Comparison of ENCODE assay signal across 8 cellular contexts in the genomic region with DNA sequence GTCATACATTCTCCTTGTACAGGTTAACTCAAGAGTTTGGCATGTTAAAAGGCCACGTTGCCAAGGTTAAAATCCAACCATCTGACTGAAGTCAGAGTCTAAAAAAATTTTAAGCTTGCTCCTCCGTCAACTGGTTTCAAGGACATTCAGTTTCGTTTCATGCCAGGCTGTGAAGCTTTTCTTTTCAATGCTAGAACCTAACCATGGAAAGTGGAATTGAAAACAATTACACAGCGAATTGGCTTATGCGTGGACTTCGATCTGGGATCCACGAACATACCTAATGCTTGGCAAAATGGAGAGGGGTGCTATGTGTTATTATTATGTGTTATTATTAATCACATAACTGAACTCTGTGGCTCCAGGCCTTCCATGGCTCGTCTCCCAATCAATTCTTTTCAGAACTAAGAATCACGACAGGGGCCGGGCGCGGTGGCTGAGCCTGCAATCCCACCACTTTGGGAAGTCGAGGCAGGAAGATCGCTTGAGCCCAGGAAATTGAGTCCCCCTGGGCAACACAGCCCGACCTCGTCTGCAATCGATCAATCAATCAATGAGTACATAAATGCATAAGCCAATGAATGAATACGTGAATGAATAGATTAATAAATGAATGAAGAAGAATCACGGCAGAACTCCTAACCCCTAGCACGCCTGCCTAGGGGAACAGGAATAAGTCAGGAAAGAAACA. TPM values are rescaled to one million over a fixed set of nuclear protein-coding genes. Genes with fewer than 3 reads are reported as not detected.
DNase-seq lines count a peak whose midpoint lies in the region; ATAC-seq and TF ChIP-seq lines count a peak whose summit lies in the region.

No MANE protein-coding gene starts in this region.

- WGBS in gastroesophageal sphincter (ENCODE audit: low coverage in 1 of 2), 2 donors, result 17 to 21% methylated on average over 19 of the region's 20 CpGs

- peaks cover 40% of the 10 kb centered on the region for H3K4me1 Mint-ChIP-seq in activated T-cell treated with anti-CD3 and anti-CD28 coated beads, Interleukin-2, amount 50 U/mL, for 4 hours (ENCODE audit: low read depth)
- peaks cover 26% of the 10 kb centered on the region for H3K4me1 Mint-ChIP-seq in progenitor cell of endocrine pancreas (ENCODE audit: low read depth)

- peaks cover 5 to 43% (median 10%) of the 10 kb centered on the region in 3 donors for H3K4me1 ChIP-seq in gastroesophageal sphincter

- no peak for TF ChIP-seq POLR2A in gastroesophageal sphincter (IDR thresholded peaks at IDR 0.05)

- peak overlapping the region; percentile 78 to 99 (median 94) for H3K27ac ChIP-seq in gastroesophageal sphincter

- no peaks in the 10 kb centered on the region for H3K27me3 Mint-ChIP-seq in activated T-cell treated with anti-CD3 and anti-CD28 coated beads, Interleukin-2, amount 50 U/mL, for 4 hours (ENCODE audit: low read depth)
- no peaks in the 10 kb centered on the region for H3K27me3 Mint-ChIP-seq in progenitor cell of endocrine pancreas

- peak; percentile 26 for DNase-seq in A172 (ENCODE audit: low spot score)
- DNase-seq in activated T-cell treated with anti-CD3 and anti-CD28 coated beads, Interleukin-2, amount 50 U/mL, for 4 hours, result no peak
- DNase-seq in progenitor cell of endocrine pancreas (ENCODE audit: low spot score, unreplicated experiment), result no peak
- no peak for DNase-seq in NCI-H226
- no peak for DNase-seq in DMS 273 (lab: John Stamatoyannopoulos, UW; ENCODE audit: unreplicated experiment)

- H3K36me3 ChIP-seq in gastroesophageal sphincter, result peaks cover 0 to 8% of the 10 kb centered on the region in 2 donors

- H3K4me3 Mint-ChIP-seq in activated T-cell treated with anti-CD3 and anti-CD28 coated beads, Interleukin-2, amount 50 U/mL, for 4 hours, result peak overlapping the region; percentile 97
- peak overlapping the region; percentile 99 for H3K4me3 Mint-ChIP-seq in progenitor cell of endocrine pancreas (ENCODE audit: low read depth)

- peaks cover 8% of the 10 kb centered on the region for H3K36me3 Mint-ChIP-seq in activated T-cell treated with anti-CD3 and anti-CD28 coated beads, Interleukin-2, amount 50 U/mL, for 4 hours (ENCODE audit: insufficient read depth)
- peaks cover 5% of the 10 kb centered on the region for H3K36me3 Mint-ChIP-seq in progenitor cell of endocrine pancreas (ENCODE audit: insufficient read depth)

- no peaks in the 10 kb centered on the region for H3K27me3 ChIP-seq in gastroesophageal sphincter

- ATAC-seq in GM18511 (IDR thresholded peaks at IDR 0.05; ENCODE audit: unreplicated experiment) (peak; percentile 2), HG03469 (IDR thresholded peaks at IDR 0.05; ENCODE audit: unreplicated experiment) (peak; percentile 1), gastroesophageal sphincter (no peak)
- no peak for ATAC-seq in activated T-cell treated with anti-CD3 and anti-CD28 coated beads, Interleukin-2, amount 50 U/mL, for 4 hours

- H3K4me3 ChIP-seq in gastroesophageal sphincter, result peak overlapping the region; percentile 57 to 66

- no peaks in the 10 kb centered on the region for H3K9me3 ChIP-seq in gastroesophageal sphincter

- H3K9me3 Mint-ChIP-seq in activated T-cell treated with anti-CD3 and anti-CD28 coated beads, Interleukin-2, amount 50 U/mL, for 4 hours, result no peaks in the 10 kb centered on the region
- no peaks in the 10 kb centered on the region for H3K9me3 Mint-ChIP-seq in progenitor cell of endocrine pancreas (ENCODE audit: low read depth)

- no peak for TF ChIP-seq EP300 in gastroesophageal sphincter (IDR thresholded peaks at IDR 0.05)

- peak overlapping the region; percentile 100 for H3K27ac Mint-ChIP-seq in progenitor cell of endocrine pancreas

- TF ChIP-seq CTCF in gastroesophageal sphincter (IDR thresholded peaks at IDR 0.05), result no peak
- no peak for TF ChIP-seq CTCF in progenitor cell of endocrine pancreas (IDR thresholded peaks at IDR 0.05; ENCODE audit: unreplicated experiment)

RNA-seq across cellular contexts. Expression of a gene that starts 0.8 kb away (rescaled TPM):
- 23.7 and 27.4 TPM in 2 replicates for total RNA-seq in A172 (2014; rRNA removed; shearing (Covaris generic))
- 1 to 10 TPM; 7.8 to 8.6 (median 8.3) TPM for total RNA-seq in activated T-cell treated with anti-CD3 and anti-CD28 coated beads, Interleukin-2, amount 50 U/mL, for 4 hours
- total RNA-seq in gastroesophageal sphincter (10 to 100 TPM in 3 of 4 donors, 1 to 10 TPM in 1; 8.3 to 12.1 (median 11.1) TPM), progenitor cell of endocrine pancreas (52.7 and 54.2 TPM in 2 replicates)

RNA-seq across cellular contexts. Expression of a gene that starts 7.1 kb away (rescaled TPM):
- total RNA-seq in A172 (2014; rRNA removed; shearing (Covaris generic)), result 11.9 and 15.5 TPM in 2 replicates
- 10 to 100 TPM in 1 of 3 donors, 1 to 10 TPM in 2; 6.7 to 10.6 (median 8.9) TPM for total RNA-seq in activated T-cell treated with anti-CD3 and anti-CD28 coated beads, Interleukin-2, amount 50 U/mL, for 4 hours
- 10 to 100 TPM in 1 of 4 donors, 1 to 10 TPM in 3; 5.9 to 16.7 (median 7.1) TPM for total RNA-seq in gastroesophageal sphincter
- 16.6 and 17.3 TPM in 2 replicates for total RNA-seq in progenitor cell of endocrine pancreas

Comparison
In these comparisons a context has a peak if more than half of its experiments do, and no peak if none do; other contexts are left out.
1. ATAC-seq: peak in GM18511 (single experiment) and HG03469 (single experiment); none in activated T-cell treated with anti-CD3 and anti-CD28 coated beads, Interleukin-2, amount 50 U/mL, for 4 hours (0 of 2) and gastroesophageal sphincter (single experiment).